27 cellular contexts compared by ENCODE assay signal in genomic region chr9:126578029-126578428, GRCh38. TPM values are rescaled to one million over a fixed set of nuclear protein-coding genes. Genes with fewer than 3 reads are reported as not detected.
"Had no signal": no experiment of that assay in that cellular context is flagged by ENCODE, and none has a peak within 500 bp of the region (broad histone marks: within the 10 kb centered on the region; RNA-seq: fewer than 3 reads in every experiment).

No MANE protein-coding gene starts in this region.

- H3K9me3 ChIP-seq: esophagus squamous epithelium, gastrocnemius medialis, heart right ventricle, left lung, lower lobe of right lung, mucosa of descending colon had no signal

- H3K4me1 ChIP-seq: esophagus squamous epithelium, gastrocnemius medialis, heart right ventricle, left lung, lower lobe of right lung had no signal

- H3K36me3 ChIP-seq: esophagus squamous epithelium, gastrocnemius medialis, heart right ventricle, left lung, lower lobe of right lung had no signal

- ATAC-seq: esophagus mucosa, gastrocnemius medialis, heart right ventricle, left cardiac atrium, left lung, left ventricle myocardium superior, lower lobe of right lung, mucosa of descending colon had no signal

- DNase-seq: dermis blood vessel endothelial cell; dorsolateral prefrontal cortex; effector CD4-positive, alpha-beta T cell; effector memory CD4-positive, alpha-beta T cell; erythroblast; esophagus squamous epithelium; foreskin fibroblast; foreskin melanocyte; gastrocnemius medialis; glutamatergic neuron; head of caudate nucleus; heart right ventricle; hippocampal formation; left cardiac atrium; left lung; left ventricle myocardium superior; lower lobe of right lung; mesenchymal stem cell; mucosa of descending colon had no signal

- H3K36me3 Mint-ChIP-seq: mesothelial cell of epicardium had no signal

- H3K4me3 Mint-ChIP-seq: mesothelial cell of epicardium had no signal

- H3K27me3 ChIP-seq: gastrocnemius medialis had no signal

- H3K27ac Mint-ChIP-seq: mesothelial cell of epicardium had no signal

- H3K4me3 ChIP-seq: coronary artery, dorsolateral prefrontal cortex, esophagus squamous epithelium, gastrocnemius medialis, heart right ventricle, left lung, lower lobe of right lung, mucosa of descending colon had no signal

- H3K27ac ChIP-seq: coronary artery, dorsolateral prefrontal cortex, epithelial cell of prostate, esophagus squamous epithelium, gastrocnemius medialis, heart right ventricle, left lung, lower lobe of right lung had no signal

RNA-seq across cellular contexts. Expression of gene LMX1B, which starts 35.7 kb away (rescaled TPM):
- total RNA-seq: chondrocyte, dermis blood vessel endothelial cell, endothelial cell of umbilical vein, esophagus mucosa, lung microvascular endothelial cell, myocyte had no signal
- polyA plus RNA-seq: endothelial cell of umbilical vein had no signal
